Comparison of ENCODE assay signal across 8 cellular contexts in genomic region chr10:86971146-86971991, GRCh38. TPM values are rescaled to one million over a fixed set of nuclear protein-coding genes. Genes with fewer than 3 reads are reported as not detected.
DNase-seq lines count a peak whose midpoint lies in the region; ATAC-seq and TF ChIP-seq lines count a peak whose summit lies in the region.

No MANE protein-coding gene starts in this region.

- peak overlapping the region; percentile 65 for H3K9ac ChIP-seq in endocrine pancreas (ENCODE audit: control insufficient read depth, insufficient read depth, low read length)

- no peak for TF ChIP-seq CTCF in mucosa of descending colon (IDR thresholded peaks at IDR 0.05)

- in situ Hi-C loops in HAP-1 (cut with MboI; ENCODE audit: low sequenced_read_pairs) = no loop called here

- intact Hi-C loops in mucosa of descending colon (cut with DNase I, micrococcal nuclease) = no loop called here

- H3K27me3 ChIP-seq in endocrine pancreas (ENCODE audit: control insufficient read depth, insufficient read depth, low read length) = no peaks in the 10 kb centered on the region
- H3K27me3 ChIP-seq in HAP-1 (ENCODE audit: low read depth) = no peaks in the 10 kb centered on the region

- peak; percentile 89 for ATAC-seq in GM18498 (IDR thresholded peaks at IDR 0.05; ENCODE audit: unreplicated experiment)
- peak; percentile 83 for ATAC-seq in HG02610 (IDR thresholded peaks at IDR 0.05; ENCODE audit: unreplicated experiment)
- peak; percentile 87 for ATAC-seq in mucosa of descending colon

- DNase-seq in NCI-H2171 treated with DMSO at 0.1 percent for 48 hours (lab: John Stamatoyannopoulos, UW) (peak; percentile 60), mucosa of descending colon (peak; percentile 95 to 96 (median 96)), HAP-1 (ENCODE audit: low spot score in 2 of 2) (no peak)
- DNase-seq in activated CD8-positive, alpha-beta memory T cell treated with anti-CD3 and anti-CD28 coated beads for 48 hours (ENCODE audit: low read depth in 2 of 3, low spot score in 2 of 3) = peak; percentile 60 to 61 (median 61)
- peak; percentile 79 for DNase-seq in stimulated activated CD8-positive, alpha-beta memory T cell treated with anti-CD3 and anti-CD28 coated beads, Interleukin-4, amount 100 ng/mL, for 24 hours (ENCODE audit: low read depth)

- H3K4me1 ChIP-seq in endocrine pancreas (ENCODE audit: control insufficient read depth, insufficient read depth, low read length) (no peaks in the 10 kb centered on the region), mucosa of descending colon (ENCODE audit: low read depth) (peaks cover 35% of the 10 kb centered on the region), HAP-1 (peaks cover 3% of the 10 kb centered on the region)

- H3K36me3 ChIP-seq in endocrine pancreas (ENCODE audit: control insufficient read depth, insufficient read depth, low read length) (no peaks in the 10 kb centered on the region), mucosa of descending colon (ENCODE audit: low read depth) (no peaks in the 10 kb centered on the region), HAP-1 (replicated peaks) (no peaks in the 10 kb centered on the region)

- peak overlapping the region; percentile 19 for H3K4me3 ChIP-seq in endocrine pancreas (ENCODE audit: control insufficient read depth, insufficient read depth, low read length)
- peak overlapping the region; percentile 9 for H3K4me3 ChIP-seq in mucosa of descending colon
- no peak overlapping the region for H3K4me3 ChIP-seq in HAP-1

- H3K9me3 ChIP-seq in endocrine pancreas (ENCODE audit: control insufficient read depth, low read length) (no peaks in the 10 kb centered on the region), mucosa of descending colon (no peaks in the 10 kb centered on the region), HAP-1 (no peaks in the 10 kb centered on the region)

RNA-seq across cellular contexts. Expression of gene ADIRF, which starts 3.1 kb away (rescaled TPM):
- total RNA-seq in mucosa of descending colon = 100 to 1,000 TPM in 1 of 3 donors, 10 to 100 TPM in 2; 48.6 to 127 (median 90.6) TPM

RNA-seq across cellular contexts. Expression of gene SNCG, which starts 13.0 kb away (rescaled TPM):
- total RNA-seq in mucosa of descending colon = 10 to 100 TPM in 1 of 3 donors, 1 to 10 TPM in 2; 2.9 to 22.1 (median 8.3) TPM

RNA-seq across cellular contexts. Expression of gene MMRN2, which starts 14.0 kb away (rescaled TPM):
- 10 to 100 TPM in 1 of 3 donors, 1 to 10 TPM in 2; 5.7 to 11.5 (median 8.3) TPM for total RNA-seq in mucosa of descending colon

RNA-seq across cellular contexts. Expression of gene FAM25A, which starts 48.7 kb away (rescaled TPM):
- not detected for total RNA-seq in mucosa of descending colon

Comparison
In these comparisons a context has a peak if more than half of its experiments do, and no peak if none do; other contexts are left out.
1. DNase-seq: peak in NCI-H2171 treated with DMSO at 0.1 percent for 48 hours (single experiment), activated CD8-positive, alpha-beta memory T cell treated with anti-CD3 and anti-CD28 coated beads for 48 hours (3 of 3), mucosa of descending colon (3 of 3) and stimulated activated CD8-positive, alpha-beta memory T cell treated with anti-CD3 and anti-CD28 coated beads, Interleukin-4, amount 100 ng/mL, for 24 hours (single experiment); none in HAP-1 (0 of 2).
2. Peak in every context shown above with its lines, with median percentiles within 50 percentile points of each other: ATAC-seq.